In genomic region chr11:126100681-126101080, GRCh38 we compare ENCODE assay signal across 1 cellular context.
TF ChIP-seq lines count a peak whose summit lies in the region.

No MANE protein-coding gene starts in this region.

TF ChIP-seq in H1, 55 proteins besides CTCF, POLR2A, EP300 and RAD21 (continued from another document):
- TF ChIP-seq EZH2 (IDR thresholded peaks at IDR 0.05; ENCODE audit: low read depth, low read length, severe bottlenecking), result no peak
- no peak for TF ChIP-seq RXRA (IDR thresholded peaks at IDR 0.05; ENCODE audit: insufficient read depth, low read depth, low read length)
